ENCODE assay signal across 15 cellular contexts in genomic region chr14:91152499-91152898, GRCh38.
"Had no signal": no experiment of that assay in that cellular context is flagged by ENCODE, and none has a peak within 500 bp of the region (broad histone marks: within the 10 kb centered on the region; RNA-seq: fewer than 3 reads in every experiment).

No MANE protein-coding gene starts in this region.

- H3K27me3 ChIP-seq: body of pancreas, colonic mucosa, upper lobe of right lung had no signal

- H3K9me3 ChIP-seq: body of pancreas, colonic mucosa, psoas muscle, upper lobe of right lung had no signal

- H3K27ac ChIP-seq: body of pancreas, colonic mucosa, upper lobe of right lung had no signal

- DNase-seq: activated CD4-positive, alpha-beta T cell treated with anti-CD3 and anti-CD28 coated beads for 1 hour; activated CD8-positive, alpha-beta memory T cell treated with anti-CD3 and anti-CD28 coated beads, Interleukin-2, amount 50 U/mL, for 48 hours; activated CD8-positive, alpha-beta T cell treated with anti-CD3 and anti-CD28 coated beads for 36 hours; amygdala; body of pancreas; central memory CD4-positive, alpha-beta T cell; colonic mucosa; glutamatergic neuron; hypothalamus; left ventricle myocardium superior; mesendoderm; psoas muscle; upper lobe of right lung had no signal

- ATAC-seq: activated CD8-positive, alpha-beta T cell treated with anti-CD3 and anti-CD28 coated beads for 36 hours; body of pancreas; esophagus mucosa; left ventricle myocardium superior; psoas muscle; sciatic nerve; upper lobe of right lung had no signal

- H3K4me3 ChIP-seq: body of pancreas, colonic mucosa, psoas muscle, upper lobe of right lung had no signal

- H3K36me3 ChIP-seq: colonic mucosa had no signal
